ENCODE assay signal across 11 cellular contexts in the genomic region with DNA sequence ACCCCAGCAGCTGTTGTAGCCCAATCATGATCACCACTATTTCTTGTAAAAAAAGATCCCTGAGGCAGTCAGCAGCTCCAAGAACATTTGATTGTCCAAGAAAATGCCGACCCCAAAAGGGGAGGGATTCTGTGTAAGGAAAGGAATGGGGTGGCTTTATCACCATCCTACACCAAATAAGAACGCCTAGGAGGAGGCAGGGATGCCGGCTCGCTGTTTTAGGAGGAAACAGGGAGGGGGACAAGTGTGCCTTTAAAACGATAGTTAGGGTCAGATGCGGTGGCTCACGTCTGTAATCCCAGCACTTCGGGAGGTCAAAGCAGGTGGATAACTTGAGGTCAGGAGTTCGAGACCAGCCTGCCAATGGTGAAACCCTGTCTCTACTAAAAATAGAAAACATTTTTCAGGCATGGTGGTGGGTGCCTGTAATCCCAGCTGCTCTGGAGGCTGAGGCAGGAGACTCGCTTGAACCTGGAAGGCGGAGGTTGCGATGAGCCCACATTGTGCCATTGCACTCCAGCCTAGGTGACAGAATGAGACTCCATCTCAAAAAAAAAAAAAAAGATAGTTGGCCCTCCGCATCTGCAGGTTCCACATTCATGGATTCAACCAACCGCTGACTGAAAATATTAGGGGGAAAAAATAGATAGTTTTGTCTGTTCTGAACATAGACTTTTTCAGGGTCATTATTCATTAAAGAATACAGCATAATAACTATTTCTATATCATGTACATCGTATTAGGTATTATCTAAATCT.
DNase-seq lines count a peak whose midpoint lies in the region; ATAC-seq and TF ChIP-seq lines count a peak whose summit lies in the region.
"Had no signal": no experiment of that assay in that cellular context is flagged by ENCODE, and none has a peak within 500 bp of the region (broad histone marks: within the 10 kb centered on the region; RNA-seq: fewer than 3 reads in every experiment).

No MANE protein-coding gene starts in this region.

- peak overlapping the region; percentile 42 for H3K4me3 Mint-ChIP-seq in activated naive CD8-positive, alpha-beta T cell treated with anti-CD3 and anti-CD28 coated beads for 36 hours
- H3K4me3 Mint-ChIP-seq in memory B cell (peak overlapping the region; percentile 89), type B pancreatic cell (peak overlapping the region; percentile 96)

- intact Hi-C loops in Right ventricle myocardium inferior (cut with DNase I): loop anchor here (5.0 to 10.0 kb wide), 3 partner anchors 82 to 700 kb away; a partner anchor contains a TSS

- H3K27me3 ChIP-seq in cardiac muscle cell: no peaks in the 10 kb centered on the region

- no peaks in the 10 kb centered on the region for H3K9me3 ChIP-seq in cardiac muscle cell (ENCODE audit: low read depth)

- no peaks in the 10 kb centered on the region for H3K4me1 ChIP-seq in cardiac muscle cell (ENCODE audit: low read depth)

- no peak overlapping the region for H3K4me3 ChIP-seq in cardiac muscle cell

- no peak for ATAC-seq in Right ventricle myocardium inferior
- ATAC-seq in memory B cell (ENCODE audit: low read depth): no peak

- no peaks in the 10 kb centered on the region for H3K36me3 Mint-ChIP-seq in activated naive CD8-positive, alpha-beta T cell treated with anti-CD3 and anti-CD28 coated beads for 36 hours
- no peaks in the 10 kb centered on the region for H3K36me3 Mint-ChIP-seq in memory B cell
- H3K36me3 Mint-ChIP-seq in type B pancreatic cell: no peaks in the 10 kb centered on the region

- no peak overlapping the region for H3K27ac Mint-ChIP-seq in activated naive CD8-positive, alpha-beta T cell treated with anti-CD3 and anti-CD28 coated beads for 36 hours
- peak overlapping the region; percentile 93 for H3K27ac Mint-ChIP-seq in memory B cell
- H3K27ac Mint-ChIP-seq in type B pancreatic cell: no peak overlapping the region

- no peaks in the 10 kb centered on the region for H3K27me3 Mint-ChIP-seq in activated naive CD8-positive, alpha-beta T cell treated with anti-CD3 and anti-CD28 coated beads for 36 hours
- H3K27me3 Mint-ChIP-seq in memory B cell (no peaks in the 10 kb centered on the region), type B pancreatic cell (peaks cover 3% of the 10 kb centered on the region)

- H3K4me1 Mint-ChIP-seq in activated naive CD8-positive, alpha-beta T cell treated with anti-CD3 and anti-CD28 coated beads for 36 hours: peaks cover 21% of the 10 kb centered on the region
- H3K4me1 Mint-ChIP-seq in memory B cell (peaks cover 13% of the 10 kb centered on the region), type B pancreatic cell (ENCODE audit: unreplicated experiment) (peaks cover 19% of the 10 kb centered on the region)

- peak overlapping the region; percentile 19 for H3K27ac ChIP-seq in cardiac muscle cell

- no peaks in the 10 kb centered on the region for H3K9me3 Mint-ChIP-seq in activated naive CD8-positive, alpha-beta T cell treated with anti-CD3 and anti-CD28 coated beads for 36 hours
- H3K9me3 Mint-ChIP-seq in memory B cell (no peaks in the 10 kb centered on the region), type B pancreatic cell (no peaks in the 10 kb centered on the region)

- DNase-seq in cardiac muscle cell (ENCODE audit: low read depth in 1 of 2, low spot score in 1 of 2) (peak in 1 of 2 donors; percentile 14), Right ventricle myocardium inferior (ENCODE audit: missing footprints) (no peak), memory B cell (ENCODE audit: low spot score in 2 of 2) (no peak), type B pancreatic cell (ENCODE audit: extremely low spot score, unreplicated experiment) (no peak), COR-L47 (lab: John Stamatoyannopoulos, UW) (no peak), NCI-H524 treated with DMSO at 0.1 percent for 48 hours (lab: John Stamatoyannopoulos, UW) (no peak)
- no peak for DNase-seq in activated naive CD8-positive, alpha-beta T cell treated with anti-CD3 and anti-CD28 coated beads for 36 hours
- no peak for DNase-seq in stimulated activated CD4-positive, alpha-beta T cell treated with anti-CD3 and anti-CD28 coated beads, Interleukin-2, amount 100 ng/mL, for 48 hours
- DNase-seq: cortex of kidney, GDM1, RPMI8226 had no signal

- H3K36me3 ChIP-seq in cardiac muscle cell: no peaks in the 10 kb centered on the region

- TF ChIP-seq CTCF in cardiac muscle cell (IDR thresholded peaks at IDR 0.05; ENCODE audit: low read depth, low read length) (no peak), type B pancreatic cell (conservative IDR thresholded peaks at IDR 0.05) (no peak)

Comparison
In these comparisons a context has a peak if more than half of its experiments do, and no peak if none do; other contexts are left out.
1. H3K4me3 Mint-ChIP-seq: peak in every context shown above with its lines; median percentile 96 in type B pancreatic cell; 89 in memory B cell; 42 in activated naive CD8-positive, alpha-beta T cell treated with anti-CD3 and anti-CD28 coated beads for 36 hours.